8 cellular contexts compared by ENCODE assay signal in the genomic region with DNA sequence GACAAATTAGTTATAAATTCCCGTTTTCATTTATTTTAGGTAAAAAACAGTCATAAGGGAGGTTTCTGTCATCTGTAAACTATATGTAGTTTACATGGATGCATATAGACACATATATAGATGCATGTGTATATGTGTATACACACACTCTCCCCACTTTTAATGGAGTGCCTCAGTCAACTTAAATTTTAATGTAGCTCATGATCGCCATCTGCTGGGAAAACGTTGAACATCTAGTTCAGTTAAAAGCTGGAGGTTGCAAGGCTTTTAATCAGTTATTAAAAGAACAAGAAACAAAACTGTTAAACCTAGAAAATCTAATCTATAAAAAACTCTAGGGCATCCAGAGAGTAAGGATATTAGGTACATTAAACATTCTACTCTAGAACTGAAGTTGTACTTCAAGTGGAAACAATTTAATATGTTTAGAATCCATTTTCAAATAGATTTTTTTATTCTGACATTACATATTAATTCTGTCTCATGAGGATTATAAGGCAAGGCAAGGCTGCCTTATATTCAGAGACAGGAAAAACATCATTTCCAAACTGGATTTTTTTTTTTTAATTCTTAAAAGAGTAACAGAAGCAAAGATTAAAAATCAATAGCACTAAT.
DNase-seq lines count a peak whose midpoint lies in the region; ATAC-seq, FAIRE-seq and TF ChIP-seq lines count a peak whose summit lies in the region.

No MANE protein-coding gene starts in this region.

- DNase-seq in AML-193 (lab: John Stamatoyannopoulos, UW), result peak; percentile 21 to 40
- DNase-seq in GM12891 (ENCODE audit: insufficient read length, low spot score), result no peak
- DNase-seq in HT1080 (ENCODE audit: low read depth), result peak; percentile 30
- peak; percentile 25 for DNase-seq in SK-N-SH
- DNase-seq in bronchial epithelial cell (ENCODE audit: low read depth), result peak; percentile 59
- no peak for DNase-seq in left lung
- DNase-seq in stimulated activated CD8-positive, alpha-beta memory T cell treated with anti-CD3 and anti-CD28 coated beads, Interleukin-4, amount 100 ng/mL, for 48 hours, result peak; percentile 71

- peak; percentile 93 for TF ChIP-seq RAD21 in SK-N-SH (IDR thresholded peaks at IDR 0.05; ENCODE audit: low read length)

- no peak for TF ChIP-seq POLR2A in GM12891 (IDR thresholded peaks at IDR 0.05; ENCODE audit: low read depth, low read length)

- no peaks in the 10 kb centered on the region for H3F3A ChIP-seq in SK-N-SH (replicated peaks; ENCODE audit: insufficient read depth)

- FAIRE-seq in GM12891 (lab: Jason Lieb, UNC) (peak; percentile 85), bronchial epithelial cell (lab: Jason Lieb, UNC) (no peak)

- H3K27me3 ChIP-seq in SK-N-SH (ENCODE audit: insufficient read depth) (no peaks in the 10 kb centered on the region), bronchial epithelial cell (ENCODE audit: control insufficient read depth, insufficient read depth, low read length) (no peaks in the 10 kb centered on the region), left lung (no peaks in the 10 kb centered on the region)

- no peak overlapping the region for H3K9ac ChIP-seq in SK-N-SH

- 16% methylated on average over 3 of the region's 3 CpGs for WGBS in SK-N-SH (ENCODE audit: low lambda C conversion rate)

- intact Hi-C loops in left lung (cut with DNase I), result loop anchor here in 1 of 2 donors (5.0 kb wide), 2 partner anchors 148 to 238 kb away; no protein-coding TSS in a partner anchor

- H3K9me3 ChIP-seq in SK-N-SH (no peaks in the 10 kb centered on the region), left lung (no peaks in the 10 kb centered on the region)

- no peak overlapping the region for H3K4me3 ChIP-seq in SK-N-SH (ENCODE audit: low read depth in 2 of 2, low read length in 1 of 2)
- H3K4me3 ChIP-seq in bronchial epithelial cell (ENCODE audit: low read depth, low read length), result no peak overlapping the region
- no peak overlapping the region for H3K4me3 ChIP-seq in left lung

- TF ChIP-seq EP300 in SK-N-SH (IDR thresholded peaks at IDR 0.05; ENCODE audit: borderline replicate concordance in 1 of 2, low read depth in 1 of 2, low read length in 1 of 2), result no peak

- H3K9me2 ChIP-seq in SK-N-SH, result no peaks in the 10 kb centered on the region

- POLR2A ChIA-PET in SK-N-SH (lab: Yijun Ruan, JAX), result interaction anchor here (1.1 kb wide), 1 partner anchor 238 kb away, joined by 3 read pairs; no protein-coding TSS in a partner anchor

- CTCF ChIA-PET in SK-N-SH (lab: Yijun Ruan, JAX), result interaction anchor here (0.6 to 6.4 kb wide), 42 partner anchors 8 to 828 kb away, joined by 3 to 129 read pairs (median 4); partner anchors contain the start of gene SHISA3

- H4K20me1 ChIP-seq in SK-N-SH (ENCODE audit: insufficient read depth), result no peaks in the 10 kb centered on the region

- no peaks in the 10 kb centered on the region for H3K79me2 ChIP-seq in SK-N-SH (ENCODE audit: insufficient read depth)

- H3K36me3 ChIP-seq in SK-N-SH (replicated peaks in 1 of 2; ENCODE audit: control insufficient read depth in 1 of 2, insufficient read depth in 2 of 2, low read length in 1 of 2), result peaks cover 0 to 3% of the 10 kb centered on the region in 2 experiments
- no peaks in the 10 kb centered on the region for H3K36me3 ChIP-seq in bronchial epithelial cell (ENCODE audit: control insufficient read depth, insufficient read depth, low read length)
- peaks cover 0 to 32% of the 10 kb centered on the region in 2 donors for H3K36me3 ChIP-seq in left lung

- H3K27ac ChIP-seq in SK-N-SH (ENCODE audit: low read depth in 2 of 2, low read length in 1 of 2) (no peak overlapping the region), left lung (no peak overlapping the region)

- no peak overlapping the region for H3K4me2 ChIP-seq in SK-N-SH

- ATAC-seq in left lung (peak; percentile 77), GM21526 (IDR thresholded peaks at IDR 0.05; ENCODE audit: low FRiP score, unreplicated experiment) (no peak)

- H3K4me1 ChIP-seq in SK-N-SH (ENCODE audit: control insufficient read depth in 1 of 2, insufficient read depth in 2 of 2, low read depth in 1 of 2, low read length in 1 of 2) (peaks cover 0 to under 1% of the 10 kb centered on the region in 2 experiments; a peak in 1 of 4 replicates), left lung (no peaks in the 10 kb centered on the region)

- TF ChIP-seq CTCF in SK-N-SH (IDR thresholded peaks at IDR 0.05), result peak; percentile 74
- peak; percentile 38 for TF ChIP-seq CTCF in bronchial epithelial cell (IDR thresholded peaks at IDR 0.05; ENCODE audit: insufficient read depth, low read length, severe bottlenecking)
- TF ChIP-seq CTCF in left lung (IDR thresholded peaks at IDR 0.05), result peak; percentile 53 to 68

- no peak overlapping the region for H2AFZ ChIP-seq in SK-N-SH (ENCODE audit: low read depth)

TF ChIP-seq in GM12891, 5 proteins besides CTCF, POLR2A, EP300 and RAD21:
- TF ChIP-seq SPI1 (IDR thresholded peaks at IDR 0.05; ENCODE audit: low read depth, low read length) (no peak), PAX5 (IDR thresholded peaks at IDR 0.05; ENCODE audit: insufficient read depth, low read length, severe bottlenecking) (no peak)

TF ChIP-seq in SK-N-SH, 30 proteins besides CTCF, POLR2A, EP300 and RAD21:
- TF ChIP-seq MEF2A (IDR thresholded peaks at IDR 0.05; ENCODE audit: borderline replicate concordance, low read depth) (no peak), SMC3 (IDR thresholded peaks at IDR 0.05; ENCODE audit: low read depth, low read length) (peak; percentile 91)
TF ChIP-seq in SK-N-SH: peak in this region for 1.

Comparison
In these comparisons a context has a peak if more than half of its experiments do, and no peak if none do; other contexts are left out.
1. DNase-seq: peak in AML-193 (2 of 2), HT1080 (single experiment), SK-N-SH (single experiment), bronchial epithelial cell (single experiment) and stimulated activated CD8-positive, alpha-beta memory T cell treated with anti-CD3 and anti-CD28 coated beads, Interleukin-4, amount 100 ng/mL, for 48 hours (single experiment); none in GM12891 (single experiment) and left lung (0 of 2).
2. Peak in every context shown above with its lines, with median percentiles within 50 percentile points of each other: CTCF ChIP-seq.